In genomic region chr9:114782586-114782985, GRCh38 we compare ENCODE assay signal across 30 cellular contexts. TPM values are rescaled to one million over a fixed set of nuclear protein-coding genes. Genes with fewer than 3 reads are reported as not detected.
"Had no signal": no experiment of that assay in that cellular context is flagged by ENCODE, and none has a peak within 500 bp of the region (broad histone marks: within the 10 kb centered on the region; RNA-seq: fewer than 3 reads in every experiment).

No MANE protein-coding gene starts in this region.

- FAIRE-seq: colon, endometrium, endothelial cell of umbilical vein, TTC549 had no signal

- DNase-seq: activated B cell treated with CpG ODN at 0.5 μM for 24 hours; activated CD4-positive, alpha-beta T cell treated with anti-CD3 and anti-CD28 coated beads for 48 hours; activated CD4-positive, alpha-beta T cell treated with anti-CD3 and anti-CD28 coated beads, Interleukin-2, amount 50 U/mL, for 1 hour; activated CD4-positive, alpha-beta T cell treated with anti-CD3 and anti-CD28 coated beads, Interleukin-2, amount 50 U/mL, for 48 hours; activated CD8-positive, alpha-beta memory T cell treated with anti-CD3 and anti-CD28 coated beads for 24 hours; activated CD8-positive, alpha-beta T cell treated with anti-CD3 and anti-CD28 coated beads for 36 hours; activated effector memory CD4-positive, alpha-beta T cell treated with Interleukin-2 at 50 U/mL for 16 hours; activated gamma-delta T cell treated with Interleukin-2 at 50 U/mL for 16 hours; activated naive CD4-positive, alpha-beta T cell treated with anti-CD3 and anti-CD28 coated beads, Interleukin-2, amount 50 U/mL, for 16 hours; activated naive CD4-positive, alpha-beta T cell treated with Interleukin-2 at 50 U/mL for 16 hours; activated T-cell treated with anti-CD3 and anti-CD28 coated beads, Interleukin-2, amount 50 U/mL, for 4 hours; amygdala; aorta; body of pancreas; caudate nucleus; cortex of kidney; dermis blood vessel endothelial cell; effector CD8-positive, alpha-beta T cell; foreskin keratinocyte; gastrocnemius medialis; glutamatergic neuron; heart left ventricle; T-helper 2 cell; WERI-Rb-1 had no signal

- H3K4me3 Mint-ChIP-seq: activated B cell treated with CpG ODN at 0.5 μM for 24 hours; activated CD8-positive, alpha-beta T cell treated with anti-CD3 and anti-CD28 coated beads for 36 hours; activated naive CD8-positive, alpha-beta T cell; activated T-cell treated with anti-CD3 and anti-CD28 coated beads, Interleukin-2, amount 50 U/mL, for 4 hours; activated T-helper 17 cell treated with anti-CD3 and anti-CD28 coated beads, Interleukin-2, amount 50 U/mL, for 72 hours had no signal

- H3K27me3 Mint-ChIP-seq: activated naive CD8-positive, alpha-beta T cell had no signal

- H3K9me3 Mint-ChIP-seq: activated B cell treated with CpG ODN at 0.5 μM for 24 hours; activated CD8-positive, alpha-beta T cell treated with anti-CD3 and anti-CD28 coated beads for 36 hours; activated T-cell treated with anti-CD3 and anti-CD28 coated beads, Interleukin-2, amount 50 U/mL, for 4 hours; activated T-helper 17 cell treated with anti-CD3 and anti-CD28 coated beads, Interleukin-2, amount 50 U/mL, for 72 hours had no signal

- H3K27ac Mint-ChIP-seq: activated B cell treated with CpG ODN at 0.5 μM for 24 hours; activated CD8-positive, alpha-beta T cell treated with anti-CD3 and anti-CD28 coated beads for 36 hours; activated naive CD8-positive, alpha-beta T cell; activated T-helper 17 cell treated with anti-CD3 and anti-CD28 coated beads, Interleukin-2, amount 50 U/mL, for 72 hours had no signal

RNA-seq across cellular contexts. Expression of gene TNFSF15, which starts 23.3 kb away (rescaled TPM):
- total RNA-seq: gastrocnemius medialis had no signal
